8 cellular contexts compared by ENCODE assay signal in the genomic region with DNA sequence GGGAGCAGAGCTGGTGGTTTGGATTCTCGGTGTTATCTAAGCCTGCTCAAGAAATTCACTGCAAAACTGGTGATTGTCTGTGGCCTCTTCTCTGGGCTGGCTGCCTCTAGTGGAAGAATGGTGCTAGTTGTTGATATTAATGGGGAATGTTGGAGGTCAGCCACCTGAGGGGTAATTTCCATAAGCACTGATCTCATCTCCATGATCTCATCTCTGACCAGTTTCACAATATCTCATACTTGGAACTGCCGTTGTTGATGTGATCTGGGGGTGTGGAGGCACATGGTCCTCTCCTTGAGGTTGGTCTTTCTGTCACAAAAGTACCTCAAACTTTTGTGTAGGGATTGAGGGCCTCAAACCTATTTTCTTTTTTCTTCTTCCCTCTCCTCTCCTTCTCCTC.
DNase-seq lines count a peak whose midpoint lies in the region; ATAC-seq, FAIRE-seq and TF ChIP-seq lines count a peak whose summit lies in the region.

No MANE protein-coding gene starts in this region.

- 37 to 54% methylated on average over 2 of the region's 2 CpGs for WGBS in tibial nerve, 2 donors
- WGBS in small intestine, 3 donors = 33 to 45% (median 41%) methylated on average over 2 of the region's 2 CpGs

- H3K9me3 ChIP-seq in tibial nerve = no peaks in the 10 kb centered on the region
- no peaks in the 10 kb centered on the region for H3K9me3 ChIP-seq in small intestine (ENCODE audit: control insufficient read depth, low read depth)

- ATAC-seq in Right ventricle myocardium inferior (peak; percentile 89), HG02870 (IDR thresholded peaks at IDR 0.05; ENCODE audit: unreplicated experiment) (peak; percentile 91), HG03571 (IDR thresholded peaks at IDR 0.05; ENCODE audit: unreplicated experiment) (no peak)

- H3K4me3 ChIP-seq in tibial nerve (no peak overlapping the region), small intestine (ENCODE audit: low read depth in 1 of 2, low read length in 2 of 2) (no peak overlapping the region)

- no peaks in the 10 kb centered on the region for H3K4me1 ChIP-seq in tibial nerve
- no peaks in the 10 kb centered on the region for H3K4me1 ChIP-seq in small intestine (ENCODE audit: control insufficient read depth in 2 of 2, insufficient read depth in 1 of 2, low read depth in 1 of 2, low read length in 1 of 2)

- peak overlapping the region in 1 of 4 donors; percentile 47 for H3K27ac ChIP-seq in tibial nerve
- H3K27ac ChIP-seq in small intestine (ENCODE audit: low read depth in 1 of 2, low read length in 1 of 2) = no peak overlapping the region

- H3K36me3 ChIP-seq in tibial nerve = no peaks in the 10 kb centered on the region
- H3K36me3 ChIP-seq in small intestine (ENCODE audit: control insufficient read depth in 2 of 2, insufficient read depth in 2 of 2, low read length in 2 of 2) = no peaks in the 10 kb centered on the region

- FAIRE-seq in small intestine (lab: Jason Lieb, UNC) = no peak

- TF ChIP-seq CTCF in tibial nerve (IDR thresholded peaks at IDR 0.05) = peak in 3 of 5 experiments; percentile 8 to 20 (median 18)

- TF ChIP-seq EP300 in tibial nerve (IDR thresholded peaks at IDR 0.05) = peak in 1 of 2 donors; percentile 77

- no peak for TF ChIP-seq POLR2A in tibial nerve (IDR thresholded peaks at IDR 0.05)

- peak; percentile 45 for DNase-seq in Right ventricle myocardium inferior (ENCODE audit: missing footprints)
- no peak for DNase-seq in cardiac septum (ENCODE audit: low spot score)
- peak; percentile 76 for DNase-seq in RPMI7951 (ENCODE audit: low read depth)
- peak; percentile 78 for DNase-seq in glomerular visceral epithelial cell (ENCODE audit: extremely low spot score)
- peak; percentile 19 to 75 for DNase-seq in tibial nerve (ENCODE audit: low spot score in 2 of 2)
- DNase-seq in small intestine = no peak

- no peaks in the 10 kb centered on the region for H3K27me3 ChIP-seq in tibial nerve
- no peaks in the 10 kb centered on the region for H3K27me3 ChIP-seq in small intestine (ENCODE audit: control insufficient read depth in 2 of 2, insufficient read depth in 2 of 2, low read length in 2 of 2)

- intact Hi-C loops in Right ventricle myocardium inferior (cut with DNase I) (no loop called here), cardiac septum (cut with DNase I) (no loop called here)

Comparison
In these comparisons a context has a peak if more than half of its experiments do, and no peak if none do; other contexts are left out.
1. DNase-seq: peak in Right ventricle myocardium inferior (single experiment), RPMI7951 (single experiment), glomerular visceral epithelial cell (single experiment) and tibial nerve (2 of 2); none in cardiac septum (single experiment) and small intestine (single experiment).